ENCODE assay signal across 15 cellular contexts in the genomic region with DNA sequence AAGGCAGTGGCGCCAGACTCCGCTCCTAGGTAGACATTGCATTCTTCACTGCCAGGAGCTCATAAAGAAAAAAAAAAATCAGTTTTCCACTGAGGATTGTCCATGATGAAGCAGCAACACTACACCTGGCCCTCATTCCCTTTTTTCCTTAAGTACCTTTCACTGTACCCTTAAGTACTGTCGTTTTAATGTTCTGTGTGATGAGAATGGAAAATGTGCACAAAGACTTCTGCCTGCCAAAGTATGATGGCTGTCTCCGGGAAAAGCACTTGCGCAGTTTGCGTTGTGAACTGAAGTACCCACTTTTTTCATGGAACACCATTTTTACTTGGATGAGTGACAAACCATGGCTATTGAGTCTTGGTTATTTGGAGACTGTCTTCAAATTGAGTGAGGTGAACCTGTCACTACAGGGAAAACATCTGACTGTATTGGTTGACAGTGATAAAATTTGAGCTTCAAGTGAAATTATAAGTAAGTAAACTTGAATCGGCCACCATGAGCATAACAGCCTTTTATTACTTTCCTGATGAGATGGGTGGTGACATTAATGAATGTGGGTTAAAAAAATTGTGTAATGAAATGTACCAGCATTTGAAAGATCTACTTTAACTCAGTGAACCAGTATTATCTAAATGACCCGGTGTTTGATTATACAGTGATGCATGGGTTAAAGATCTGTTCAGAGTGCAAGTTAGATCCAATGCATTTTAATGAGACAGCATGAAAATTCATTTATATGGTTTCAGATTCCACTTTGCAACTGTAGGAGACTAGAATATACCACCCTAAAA.
DNase-seq lines count a peak whose midpoint lies in the region; ATAC-seq, FAIRE-seq and TF ChIP-seq lines count a peak whose summit lies in the region.
"Had no signal": no experiment of that assay in that cellular context is flagged by ENCODE, and none has a peak within 500 bp of the region (broad histone marks: within the 10 kb centered on the region; RNA-seq: fewer than 3 reads in every experiment).

No MANE protein-coding gene starts in this region.

- H3K4me3 Mint-ChIP-seq in activated CD8-positive, alpha-beta T cell treated with anti-CD3 and anti-CD28 coated beads for 36 hours, result peak overlapping the region; percentile 35
- no peak overlapping the region for H3K4me3 Mint-ChIP-seq in natural killer cell
- H3K4me3 Mint-ChIP-seq: nephron, WTC11 had no signal

- no peak for ATAC-seq in activated CD8-positive, alpha-beta T cell treated with anti-CD3 and anti-CD28 coated beads for 36 hours
- no peak for ATAC-seq in natural killer cell
- ATAC-seq: WTC11 had no signal

- no peak for TF ChIP-seq POLR2A in GM12891 (IDR thresholded peaks at IDR 0.05; ENCODE audit: low read depth, low read length)

- H3K9me3 Mint-ChIP-seq in activated CD8-positive, alpha-beta T cell treated with anti-CD3 and anti-CD28 coated beads for 36 hours, result peaks cover 5% of the 10 kb centered on the region
- no peaks in the 10 kb centered on the region for H3K9me3 Mint-ChIP-seq in natural killer cell

- POLR2A ChIA-PET in activated CD8-positive, alpha-beta T cell treated with anti-CD3 and anti-CD28 coated beads for 36 hours (lab: Charles Lee), result interaction anchor here (1.2 kb wide), 1 partner anchor 104 kb away, joined by 5 read pairs; no protein-coding TSS in a partner anchor

- intact Hi-C loops in activated CD8-positive, alpha-beta T cell treated with anti-CD3 and anti-CD28 coated beads for 36 hours (cut with micrococcal nuclease), result no loop called here
- intact Hi-C loops in natural killer cell (cut with micrococcal nuclease), result no loop called here

- peak overlapping the region; percentile 97 for H3K27ac Mint-ChIP-seq in activated CD8-positive, alpha-beta T cell treated with anti-CD3 and anti-CD28 coated beads for 36 hours
- peak overlapping the region; percentile 24 to 58 for H3K27ac Mint-ChIP-seq in natural killer cell
- H3K27ac Mint-ChIP-seq: WTC11 had no signal

- TF ChIP-seq CTCF in activated CD8-positive, alpha-beta T cell treated with anti-CD3 and anti-CD28 coated beads for 36 hours (IDR thresholded peaks at IDR 0.05), result no peak
- TF ChIP-seq CTCF in natural killer cell (IDR thresholded peaks at IDR 0.05), result no peak

- FAIRE-seq in GM12891 (lab: Jason Lieb, UNC), result no peak
- FAIRE-seq: A204.1 had no signal

- H3K27me3 Mint-ChIP-seq in activated CD8-positive, alpha-beta T cell treated with anti-CD3 and anti-CD28 coated beads for 36 hours, result no peaks in the 10 kb centered on the region
- H3K27me3 Mint-ChIP-seq in natural killer cell (ENCODE audit: low read depth in 2 of 2), result no peaks in the 10 kb centered on the region

- peaks cover 62% of the 10 kb centered on the region for H3K36me3 Mint-ChIP-seq in activated CD8-positive, alpha-beta T cell treated with anti-CD3 and anti-CD28 coated beads for 36 hours (ENCODE audit: low read depth)
- H3K36me3 Mint-ChIP-seq in natural killer cell, result no peaks in the 10 kb centered on the region

- DNase-seq in NCI-H510A treated with DMSO at 0.1 percent for 48 hours (lab: John Stamatoyannopoulos, UW), result peak; percentile 54
- DNase-seq in NCI-H510A (lab: John Stamatoyannopoulos, UW), result no peak
- peak; percentile 67 for DNase-seq in NCI-H1436 treated with DMSO at 0.1 percent for 48 hours (lab: John Stamatoyannopoulos, UW)
- no peak for DNase-seq in activated CD8-positive, alpha-beta T cell treated with anti-CD3 and anti-CD28 coated beads for 36 hours
- DNase-seq in natural killer cell, result no peak
- no peak for DNase-seq in glomerular visceral epithelial cell (ENCODE audit: extremely low spot score)
- no peak for DNase-seq in GM12891 (ENCODE audit: insufficient read length, low spot score)
- no peak for DNase-seq in MV-4-11 (lab: John Stamatoyannopoulos, UW)
- DNase-seq: amygdala, GOT3, Kasumi-1, substantia nigra had no signal

- H3K4me1 Mint-ChIP-seq in activated CD8-positive, alpha-beta T cell treated with anti-CD3 and anti-CD28 coated beads for 36 hours (ENCODE audit: low read depth), result peaks cover 83% of the 10 kb centered on the region
- peaks cover 48% of the 10 kb centered on the region in 2 donors for H3K4me1 Mint-ChIP-seq in natural killer cell

- CTCF ChIA-PET in activated CD8-positive, alpha-beta T cell treated with anti-CD3 and anti-CD28 coated beads for 36 hours (lab: Charles Lee), result no interaction called here

TF ChIP-seq in GM12891, 5 proteins besides CTCF, POLR2A, EP300 and RAD21:
- TF ChIP-seq SPI1 (IDR thresholded peaks at IDR 0.05; ENCODE audit: low read depth, low read length) (no peak), POLR2AphosphoS5 (IDR thresholded peaks at IDR 0.05; ENCODE audit: low read depth, low read length) (no peak), POU2F2 (IDR thresholded peaks at IDR 0.05; ENCODE audit: low read depth, low read length) (no peak), PAX5 (IDR thresholded peaks at IDR 0.05; ENCODE audit: insufficient read depth, low read length, severe bottlenecking) (no peak), TAF1 (IDR thresholded peaks at IDR 0.05; ENCODE audit: low read depth, low read length) (no peak)
TF ChIP-seq in GM12891: peak in this region for 0.

Comparison
In these comparisons a context has a peak if more than half of its experiments do, and no peak if none do; other contexts are left out.
1. DNase-seq: peak in NCI-H510A treated with DMSO at 0.1 percent for 48 hours (single experiment) and NCI-H1436 treated with DMSO at 0.1 percent for 48 hours (single experiment); none in NCI-H510A (single experiment), activated CD8-positive, alpha-beta T cell treated with anti-CD3 and anti-CD28 coated beads for 36 hours (single experiment), natural killer cell (single experiment), glomerular visceral epithelial cell (single experiment), GM12891 (single experiment) and MV-4-11 (single experiment).